1 cellular context compared by ENCODE assay signal in genomic region chr6:36610576-36611336, GRCh38.
TF ChIP-seq lines count a peak whose summit lies in the region.

No MANE protein-coding gene starts in this region.

TF ChIP-seq in SK-N-SH treated with all-trans-retinoic acid at 6 μM for 48 hours, 23 proteins besides CTCF, POLR2A, EP300 and RAD21 (continued from another document):
- TF ChIP-seq PATZ1 (CRISPR knock-in tag; IDR thresholded peaks at IDR 0.05; ENCODE audit: borderline replicate concordance) (no peak), TSHZ2 (CRISPR knock-in tag; IDR thresholded peaks at IDR 0.05) (no peak), ISL1 (CRISPR knock-in tag; IDR thresholded peaks at IDR 0.05) (no peak), ARNTL (CRISPR knock-in tag; IDR thresholded peaks at IDR 0.05; ENCODE audit: borderline replicate concordance, low read depth) (no peak), BACH2 (CRISPR knock-in tag; IDR thresholded peaks at IDR 0.05; ENCODE audit: borderline replicate concordance) (no peak), TOX (CRISPR knock-in tag; IDR thresholded peaks at IDR 0.05; ENCODE audit: borderline replicate concordance) (no peak), ZFP30 (CRISPR knock-in tag; IDR thresholded peaks at IDR 0.05) (no peak)
TF ChIP-seq in SK-N-SH treated with all-trans-retinoic acid at 6 μM for 48 hours: peak in this region for 0.
